17 cellular contexts compared by ENCODE assay signal in genomic region chr13:39452834-39453233, GRCh38.
DNase-seq lines count a peak whose midpoint lies in the region; ATAC-seq and TF ChIP-seq lines count a peak whose summit lies in the region.
"Had no signal": no experiment of that assay in that cellular context is flagged by ENCODE, and none has a peak within 500 bp of the region (broad histone marks: within the 10 kb centered on the region; RNA-seq: fewer than 3 reads in every experiment).

No MANE protein-coding gene starts in this region.

- ATAC-seq in GM19467 (IDR thresholded peaks at IDR 0.05; ENCODE audit: unreplicated experiment): no peak
- ATAC-seq in HG03565 (IDR thresholded peaks at IDR 0.05; ENCODE audit: unreplicated experiment): no peak
- ATAC-seq: K562 had no signal

- H3K36me3 ChIP-seq in SK-N-MC (ENCODE audit: insufficient read depth, low read length) (peaks cover 6% of the 10 kb centered on the region; the same call in 1 of the 2 replicates), right atrium auricular region (no peaks in the 10 kb centered on the region)
- H3K36me3 ChIP-seq: adrenal gland, Peyer's patch had no signal

- DNase-seq in G401 (ENCODE audit: low spot score) (peak; percentile 93), SK-N-MC (ENCODE audit: low read depth, low spot score) (no peak), right atrium auricular region (ENCODE audit: low spot score) (no peak), pons (ENCODE audit: low spot score) (peak; percentile 14), OCI-M1 (lab: John Stamatoyannopoulos, UW) (no peak)
- DNase-seq in stimulated activated CD4-positive, alpha-beta T cell treated with anti-CD3 and anti-CD28 coated beads, Interleukin-1b, Interleukin-23, amount 100 ng/mL, for 48 hours: no peak
- DNase-seq: activated CD4-positive, alpha-beta T cell treated with anti-CD3 and anti-CD28 coated beads for 4 hours; activated effector memory CD4-positive, alpha-beta T cell treated with Interleukin-2 at 50 U/mL for 16 hours; adrenal gland; GDM1; hippocampal formation; NCI-H2171; Peyer's patch; stimulated activated CD4-positive, alpha-beta T cell treated with anti-CD3 and anti-CD28 coated beads, Interleukin-4, amount 100 ng/mL, for 1 hour had no signal

- in situ Hi-C loops in G401 (cut with HindIII; ENCODE audit: low sequenced_read_pairs): no loop called here

- H3K27ac ChIP-seq in SK-N-MC (peak overlapping the region; percentile 98), right atrium auricular region (peak overlapping the region; percentile 69 to 71)
- H3K27ac ChIP-seq: adrenal gland had no signal

- H3K4me3 ChIP-seq in SK-N-MC: peak overlapping the region; percentile 56
- no peak overlapping the region for H3K4me3 ChIP-seq in right atrium auricular region
- H3K4me3 ChIP-seq: adrenal gland, K562, Peyer's patch had no signal

- H3K9me3 ChIP-seq in SK-N-MC (ENCODE audit: low read depth, low read length) (peaks cover 3% of the 10 kb centered on the region; the same call in 1 of the 2 replicates), right atrium auricular region (no peaks in the 10 kb centered on the region)
- H3K9me3 ChIP-seq: adrenal gland, Peyer's patch had no signal

- H3K4me1 ChIP-seq in right atrium auricular region: peaks cover 0 to 65% of the 10 kb centered on the region in 2 donors

- no peaks in the 10 kb centered on the region for H3K27me3 ChIP-seq in right atrium auricular region
- H3K27me3 ChIP-seq: adrenal gland, Peyer's patch had no signal

- H3K9ac ChIP-seq in SK-N-MC (ENCODE audit: insufficient read length): no peak overlapping the region

- no peak for TF ChIP-seq CTCF in right atrium auricular region (IDR thresholded peaks at IDR 0.05)

Comparison
In these comparisons a context has a peak if more than half of its experiments do, and no peak if none do; other contexts are left out.
1. DNase-seq: peak in G401 (single experiment) and pons (single experiment); none in SK-N-MC (single experiment), right atrium auricular region (single experiment), OCI-M1 (single experiment) and stimulated activated CD4-positive, alpha-beta T cell treated with anti-CD3 and anti-CD28 coated beads, Interleukin-1b, Interleukin-23, amount 100 ng/mL, for 48 hours (single experiment).